11 cellular contexts compared by ENCODE assay signal in the genomic region with DNA sequence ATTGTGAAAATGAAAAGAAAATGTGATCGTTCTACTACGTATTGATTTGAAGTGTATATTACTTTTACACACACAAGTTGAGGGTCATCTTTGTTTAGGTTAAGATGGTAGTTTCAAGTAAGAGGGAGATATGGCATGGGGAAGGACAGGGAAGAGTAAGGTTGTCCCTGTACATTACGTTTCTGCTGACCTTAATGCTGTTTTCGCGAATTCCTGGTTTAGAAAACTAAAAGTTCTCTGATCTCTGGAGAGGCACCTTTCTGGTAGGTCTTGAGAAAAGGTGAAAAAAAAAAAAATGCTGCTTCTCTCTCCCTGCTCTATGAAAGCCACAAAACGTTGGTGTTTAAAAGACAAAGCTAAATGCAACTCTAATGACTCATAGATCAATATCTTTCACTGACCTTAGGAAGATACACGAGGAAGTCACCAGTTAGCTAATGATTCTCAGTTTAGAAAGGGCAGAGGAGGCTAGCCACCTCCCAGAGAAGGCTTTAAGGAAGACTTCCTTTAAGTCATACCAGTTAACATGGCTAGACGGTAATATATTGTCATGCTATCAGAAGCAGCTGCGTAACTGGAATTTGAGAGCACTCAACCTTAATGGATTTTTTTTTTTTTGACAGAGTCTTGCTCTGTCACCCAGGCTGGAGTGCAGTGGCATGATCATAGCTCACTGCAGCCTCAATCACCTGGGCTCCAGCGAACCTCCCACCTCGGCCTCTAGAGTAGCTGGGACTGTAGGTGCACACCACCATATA. TPM values are rescaled to one million over a fixed set of nuclear protein-coding genes. Genes with fewer than 3 reads are reported as not detected.
A peak's percentile ranks its signal among the peaks of the same experiment; 100 is the strongest.
DNase-seq lines count a peak whose midpoint lies in the region; ATAC-seq lines count a peak whose summit lies in the region.
"Had no signal": no experiment of that assay in that cellular context is flagged by ENCODE, and none has a peak within 500 bp of the region (broad histone marks: within the 10 kb centered on the region; RNA-seq: fewer than 3 reads in every experiment).

No MANE protein-coding gene starts in this region.

- peaks cover 35% of the 10 kb centered on the region for H3K4me1 Mint-ChIP-seq in T-helper 2 cell treated with Interferon-gamma antibody and Interleukin-4, amounts not matched to agents 5 μg/mL and 100 μg/mL, for 36 hours (ENCODE audit: low read depth)
- H3K4me1 Mint-ChIP-seq: T-cell had no signal

- H2AK5ac ChIP-seq in neuronal stem cell (ENCODE audit: low read depth, low read length) = no peak overlapping the region

- no peak overlapping the region for H3K4ac ChIP-seq in neuronal stem cell (ENCODE audit: low read length)

- no peaks in the 10 kb centered on the region for H3K36me3 Mint-ChIP-seq in T-helper 2 cell treated with Interferon-gamma antibody and Interleukin-4, amounts not matched to agents 5 μg/mL and 100 μg/mL, for 36 hours (ENCODE audit: low read depth)
- H3K36me3 Mint-ChIP-seq: T-cell had no signal

- no peak overlapping the region for H3K18ac ChIP-seq in neuronal stem cell (ENCODE audit: low read length)

- H4K8ac ChIP-seq in neuronal stem cell (ENCODE audit: low read depth, low read length) = no peak overlapping the region

- H2BK12ac ChIP-seq in neuronal stem cell (ENCODE audit: low read length) = no peak overlapping the region

- ATAC-seq in GM21381 (IDR thresholded peaks at IDR 0.05; ENCODE audit: unreplicated experiment) (no peak), GM19035 (IDR thresholded peaks at IDR 0.05; ENCODE audit: unreplicated experiment) (no peak)
- ATAC-seq: right cardiac atrium, T-cell had no signal

- DNase-seq in DMS53 treated with DMSO at 0.1 percent for 48 hours (lab: John Stamatoyannopoulos, UW; ENCODE audit: unreplicated experiment) (peak; percentile 33), KG1 (lab: John Stamatoyannopoulos, UW) (peak; percentile 19), left kidney (ENCODE audit: low read depth, low spot score) (peak; percentile 29), substantia nigra (lab: John Stamatoyannopoulos, UW) (no peak), neuronal stem cell (ENCODE audit: low spot score) (no peak)
- peak; percentile 47 for DNase-seq in T-helper 2 cell treated with Interferon-gamma antibody and Interleukin-4, amounts not matched to agents 5 μg/mL and 100 μg/mL, for 36 hours (ENCODE audit: low spot score)
- DNase-seq: DND-41, right cardiac atrium, T-cell had no signal

- H3K23ac ChIP-seq in neuronal stem cell (ENCODE audit: low read depth, low read length, poor library complexity) = no peak overlapping the region

- H3K9ac ChIP-seq in neuronal stem cell (ENCODE audit: low read depth, low read length, poor library complexity) = no peak overlapping the region

- H3K9me3 ChIP-seq in neuronal stem cell (replicated peaks in 1 of 2; ENCODE audit: control insufficient read depth in 2 of 2, insufficient read depth in 1 of 2, low read depth in 1 of 2, low read length in 2 of 2) = no peaks in the 10 kb centered on the region

- WGBS in neuronal stem cell (ENCODE audit: extremely low coverage in 2 of 2, insufficient read length in 2 of 2, insufficient replicate concordance in 1 of 2), 2 donors = 100% methylated on average over 1 to 2 of the region's 11 CpGs

- H3K4me1 ChIP-seq in neuronal stem cell (ENCODE audit: control insufficient read depth in 2 of 2, insufficient read depth in 1 of 2, low read depth in 1 of 2, low read length in 2 of 2) = no peaks in the 10 kb centered on the region

- no peak overlapping the region for H2AFZ ChIP-seq in neuronal stem cell (ENCODE audit: low read length)

- H3K27ac Mint-ChIP-seq in T-helper 2 cell treated with Interferon-gamma antibody and Interleukin-4, amounts not matched to agents 5 μg/mL and 100 μg/mL, for 36 hours = peak overlapping the region; percentile 34
- H3K27ac Mint-ChIP-seq: T-cell had no signal

- H3K14ac ChIP-seq in neuronal stem cell (ENCODE audit: low read length) = no peak overlapping the region

- no peaks in the 10 kb centered on the region for H3K9me3 Mint-ChIP-seq in T-helper 2 cell treated with Interferon-gamma antibody and Interleukin-4, amounts not matched to agents 5 μg/mL and 100 μg/mL, for 36 hours
- H3K9me3 Mint-ChIP-seq: T-cell had no signal

- H3K4me3 ChIP-seq in neuronal stem cell (ENCODE audit: low read length in 2 of 2) = no peak overlapping the region

- no peak overlapping the region for H2BK120ac ChIP-seq in neuronal stem cell (ENCODE audit: low read depth, low read length)

- no peaks in the 10 kb centered on the region for H3K79me1 ChIP-seq in neuronal stem cell (ENCODE audit: low read depth, low read length)

- H2BK15ac ChIP-seq in neuronal stem cell (ENCODE audit: low read length) = no peak overlapping the region

- H4K91ac ChIP-seq in neuronal stem cell (ENCODE audit: low read depth, low read length, poor library complexity) = no peak overlapping the region

- H2BK5ac ChIP-seq in neuronal stem cell (ENCODE audit: low read length) = no peak overlapping the region

- peak overlapping the region; percentile 21 for H3K4me3 Mint-ChIP-seq in T-helper 2 cell treated with Interferon-gamma antibody and Interleukin-4, amounts not matched to agents 5 μg/mL and 100 μg/mL, for 36 hours
- H3K4me3 Mint-ChIP-seq: T-cell had no signal

- no peak overlapping the region for H3K27ac ChIP-seq in substantia nigra (ENCODE audit: low read depth, low read length, poor library complexity, severe bottlenecking)
- H3K27ac ChIP-seq in neuronal stem cell (replicated peaks; ENCODE audit: low read length) = no peak overlapping the region

- H3K27me3 Mint-ChIP-seq in T-helper 2 cell treated with Interferon-gamma antibody and Interleukin-4, amounts not matched to agents 5 μg/mL and 100 μg/mL, for 36 hours (ENCODE audit: low read depth) = peaks cover 3% of the 10 kb centered on the region

- no peaks in the 10 kb centered on the region for H3K36me3 ChIP-seq in neuronal stem cell (replicated peaks in 1 of 2; ENCODE audit: control insufficient read depth in 2 of 2, insufficient read depth in 2 of 2, low read length in 2 of 2)

- no peak overlapping the region for H3K4me2 ChIP-seq in neuronal stem cell (ENCODE audit: insufficient read depth, low read length, poor library complexity, severe bottlenecking)

- H3K27me3 ChIP-seq in neuronal stem cell (ENCODE audit: control insufficient read depth in 3 of 3, insufficient read depth in 3 of 3, low read depth in 1 of 3, low read length in 3 of 3) = no peaks in the 10 kb centered on the region

RNA-seq across cellular contexts. Expression of a gene that starts 13.2 kb away (rescaled TPM):
- 0.06 TPM for polyA plus RNA-seq in neuronal stem cell (2013, experiment 1 of 2)
- polyA plus RNA-seq in neuronal stem cell (2013, experiment 2 of 2) = 0.06 TPM
- polyA plus RNA-seq: right cardiac atrium had no signal

RNA-seq across cellular contexts. Expression of a gene that starts 14.8 kb away (rescaled TPM):
- polyA plus RNA-seq in neuronal stem cell (2013, experiment 1 of 2) = 120 TPM
- polyA plus RNA-seq in neuronal stem cell (2013, experiment 2 of 2) = 126 TPM

Comparison
In these comparisons a context has a peak if more than half of its experiments do, and no peak if none do; other contexts are left out.
1. DNase-seq: peak in DMS53 treated with DMSO at 0.1 percent for 48 hours (single experiment), KG1 (single experiment), T-helper 2 cell treated with Interferon-gamma antibody and Interleukin-4, amounts not matched to agents 5 μg/mL and 100 μg/mL, for 36 hours (single experiment) and left kidney (single experiment); none in substantia nigra (0 of 49) and neuronal stem cell (single experiment).